Comparison of ENCODE assay signal across 22 cellular contexts in genomic region chr12:121986494-121987245, GRCh38.
"Had no signal": no experiment of that assay in that cellular context is flagged by ENCODE, and none has a peak within 500 bp of the region (broad histone marks: within the 10 kb centered on the region; RNA-seq: fewer than 3 reads in every experiment).

No MANE protein-coding gene starts in this region.

- H3K4me3 ChIP-seq: colonic mucosa, hepatocyte, sigmoid colon, skin epidermis, testis, transverse colon had no signal

- H3K79me2 ChIP-seq: hepatocyte had no signal

- DNase-seq: colonic mucosa; dermis blood vessel endothelial cell; endodermal cell; erythroblast; foreskin keratinocyte; head of caudate nucleus; left colon; left ventricle myocardium superior; mesendoderm; naive B cell; nephron progenitor cell; sigmoid colon; stimulated activated CD4-positive, alpha-beta T cell treated with anti-CD3 and anti-CD28 coated beads, Interleukin-2, amount 100 ng/mL, for 24 hours; stimulated activated CD4-positive, alpha-beta T cell treated with anti-CD3 and anti-CD28 coated beads, Interleukin-4, amount 100 ng/mL, for 4 hours; stimulated activated naive B cell treated with anti-CD40 and anti-IgM and Interleukin-4, amounts not matched to agents 10 μg/mL and 1 μg/mL and 100 μg/mL, for 72 hours; stimulated activated naive CD8-positive, alpha-beta T cell treated with anti-CD3 and anti-CD28 coated beads, Interleukin-15, amount 100 ng/mL, for 72 hours; testis; transverse colon had no signal

- H3K4me2 ChIP-seq: hepatocyte had no signal

- FAIRE-seq: endothelial cell of umbilical vein had no signal

- H3K27ac ChIP-seq: colonic mucosa, foreskin keratinocyte, hepatocyte, neutrophil, sigmoid colon, skin epidermis, testis, transverse colon had no signal

- H3K27me3 ChIP-seq: colonic mucosa, foreskin keratinocyte, hepatocyte, sigmoid colon, testis, transverse colon had no signal

- H3K36me3 ChIP-seq: colonic mucosa, neutrophil, sigmoid colon, transverse colon had no signal

- H3K9me3 ChIP-seq: colonic mucosa, neutrophil, sigmoid colon, testis, transverse colon had no signal

- H3K4me1 ChIP-seq: colonic mucosa, sigmoid colon, testis, transverse colon had no signal

- H2AFZ ChIP-seq: hepatocyte had no signal

- ATAC-seq: foreskin keratinocyte; left colon; left ventricle myocardium superior; stimulated activated naive B cell treated with anti-CD40 and anti-IgM and Interleukin-4, amounts not matched to agents 10 μg/mL and 1 μg/mL and 100 μg/mL, for 72 hours; stimulated activated naive CD8-positive, alpha-beta T cell treated with anti-CD3 and anti-CD28 coated beads, Interleukin-15, amount 100 ng/mL, for 72 hours had no signal
